ENCODE assay signal across 11 cellular contexts in genomic region chr6:16243055-16243454, GRCh38. TPM values are rescaled to one million over a fixed set of nuclear protein-coding genes. Genes with fewer than 3 reads are reported as not detected.
DNase-seq lines count a peak whose midpoint lies in the region; ATAC-seq and TF ChIP-seq lines count a peak whose summit lies in the region.
"Had no signal": no experiment of that assay in that cellular context is flagged by ENCODE, and none has a peak within 500 bp of the region (broad histone marks: within the 10 kb centered on the region; RNA-seq: fewer than 3 reads in every experiment).

No MANE protein-coding gene starts in this region.

- no peaks in the 10 kb centered on the region for H3K36me3 Mint-ChIP-seq in MCF 10A (ENCODE audit: insufficient read depth, unreplicated experiment)

- CTCF ChIA-PET in MCF 10A (lab: Yijun Ruan, JAX): interaction anchor here (0.6 to 3.4 kb wide), 7 partner anchors 13 to 1526 kb away, joined by 3 to 21 read pairs (median 3); no protein-coding TSS in a partner anchor

- H3K36me3 ChIP-seq in right atrium auricular region: peaks cover 14% of the 10 kb centered on the region
- peaks cover 12% of the 10 kb centered on the region for H3K36me3 ChIP-seq in thoracic aorta

- no peak for TF ChIP-seq CTCF in MCF 10A (IDR thresholded peaks at IDR 0.05; ENCODE audit: unreplicated experiment)
- no peak for TF ChIP-seq CTCF in right atrium auricular region (IDR thresholded peaks at IDR 0.05)
- TF ChIP-seq CTCF in thoracic aorta (IDR thresholded peaks at IDR 0.05): peak; percentile 21

- peak overlapping the region; percentile 70 for H3K27ac Mint-ChIP-seq in MCF 10A (ENCODE audit: low read depth, unreplicated experiment)

- H3K27me3 ChIP-seq in right atrium auricular region (no peaks in the 10 kb centered on the region), thoracic aorta (replicated peaks; ENCODE audit: insufficient read depth) (no peaks in the 10 kb centered on the region)

- H3K4me3 ChIP-seq in right atrium auricular region (no peak overlapping the region), thoracic aorta (peak overlapping the region; percentile 3)

- H3K4me1 ChIP-seq in right atrium auricular region: peaks cover 0 to 66% of the 10 kb centered on the region in 2 donors
- H3K4me1 ChIP-seq in thoracic aorta (ENCODE audit: control insufficient read depth in 1 of 2, low read depth in 2 of 2): peaks cover 29 to 65% of the 10 kb centered on the region in 2 donors

- no peaks in the 10 kb centered on the region for H3K27me3 Mint-ChIP-seq in MCF 10A (ENCODE audit: insufficient read depth, unreplicated experiment)

- POLR2A ChIA-PET in MCF 10A (lab: Yijun Ruan, JAX): interaction anchor here (0.6 to 1.5 kb wide), 6 partner anchors 14 to 1623 kb away, joined by 3 to 7 read pairs (median 3); no protein-coding TSS in a partner anchor

- DNase-seq in NCI-H2029 (lab: John Stamatoyannopoulos, UW): peak; percentile 43
- DNase-seq in NCI-H2029 treated with DMSO at 0.1 percent for 48 hours (lab: John Stamatoyannopoulos, UW): no peak
- peak; percentile 83 for DNase-seq in MCF 10A (ENCODE audit: unreplicated experiment)
- DNase-seq in right atrium auricular region (ENCODE audit: low spot score): no peak
- DNase-seq in thoracic aorta (ENCODE audit: low spot score): no peak
- DNase-seq in NCI-H510A (lab: John Stamatoyannopoulos, UW): no peak
- no peak for DNase-seq in activated CD4-positive, alpha-beta T cell treated with anti-CD3 and anti-CD28 coated beads for 1 hour
- DNase-seq: NCI-H1048; OCI-M1; stimulated activated CD4-positive, alpha-beta T cell treated with anti-CD3 and anti-CD28 coated beads, Interleukin-2, amount 100 ng/mL, for 24 hours had no signal

- peaks cover 36% of the 10 kb centered on the region for H3K4me1 Mint-ChIP-seq in MCF 10A (ENCODE audit: insufficient read depth, unreplicated experiment)

- ATAC-seq in thoracic aorta (ENCODE audit: insufficient number of reproducible peaks, low FRiP score, low read depth) (peak; percentile 61), HG02973 (IDR thresholded peaks at IDR 0.05; ENCODE audit: unreplicated experiment) (no peak)

- intact Hi-C loops in MCF 10A (cut with micrococcal nuclease): loop anchor here (2.0 to 5.0 kb wide), 2 partner anchors 34 to 74 kb away; no protein-coding TSS in a partner anchor

- H3K9me3 ChIP-seq in right atrium auricular region (no peaks in the 10 kb centered on the region), thoracic aorta (no peaks in the 10 kb centered on the region)

- no peaks in the 10 kb centered on the region for H3K9me3 Mint-ChIP-seq in MCF 10A (ENCODE audit: unreplicated experiment)

- no TSS peak for BruUV-seq in MCF 10A (replicated peaks; lab: Mats Ljungman, UMichigan)

- no peak overlapping the region for H3K4me3 Mint-ChIP-seq in MCF 10A (ENCODE audit: unreplicated experiment)

- H3K27ac ChIP-seq in right atrium auricular region (peak overlapping the region; percentile 93 to 94), thoracic aorta (peak overlapping the region; percentile 27 to 82)

RNA-seq across cellular contexts. Expression of gene GMPR, which starts 4.7 kb away (rescaled TPM):
- total RNA-seq in MCF 10A (2022): 1.9 and 3.0 TPM in 2 replicates
- 10 to 100 TPM; 70.1 to 89.5 TPM for total RNA-seq in right atrium auricular region
- total RNA-seq in thoracic aorta: 10 to 100 TPM; 17.0 to 62.1 TPM

Comparison
In these comparisons a context has a peak if more than half of its experiments do, and no peak if none do; other contexts are left out.
1. DNase-seq: peak in NCI-H2029 (single experiment) and MCF 10A (single experiment); none in NCI-H2029 treated with DMSO at 0.1 percent for 48 hours (single experiment), right atrium auricular region (single experiment), thoracic aorta (single experiment), NCI-H510A (single experiment) and activated CD4-positive, alpha-beta T cell treated with anti-CD3 and anti-CD28 coated beads for 1 hour (single experiment).